ENCODE assay signal across 1 cellular context in the genomic region with DNA sequence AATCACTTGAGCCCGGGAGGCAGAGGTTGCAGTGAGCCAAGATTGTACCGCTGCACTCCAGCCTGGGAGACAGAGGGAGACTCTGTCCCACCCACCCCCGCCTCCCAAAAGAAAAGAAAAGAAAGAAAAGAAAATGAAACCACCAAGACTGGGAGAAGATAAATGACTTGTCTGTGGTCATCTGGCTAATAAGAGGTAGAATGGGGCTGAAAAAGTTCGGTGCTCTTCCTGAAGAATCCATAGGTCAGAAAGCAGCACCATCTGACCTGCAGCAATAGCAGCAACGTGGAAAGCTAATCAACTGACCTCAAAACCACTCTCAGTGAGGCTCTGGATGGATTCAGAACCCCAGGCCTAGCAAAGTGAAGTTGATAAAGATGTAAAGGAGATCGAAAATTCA.
TF ChIP-seq lines count a peak whose summit lies in the region.

No MANE protein-coding gene starts in this region.

TF ChIP-seq in HCT116, 20 proteins besides CTCF, POLR2A, EP300 and RAD21 (continued from another document):
- TF ChIP-seq, protein P1, sequence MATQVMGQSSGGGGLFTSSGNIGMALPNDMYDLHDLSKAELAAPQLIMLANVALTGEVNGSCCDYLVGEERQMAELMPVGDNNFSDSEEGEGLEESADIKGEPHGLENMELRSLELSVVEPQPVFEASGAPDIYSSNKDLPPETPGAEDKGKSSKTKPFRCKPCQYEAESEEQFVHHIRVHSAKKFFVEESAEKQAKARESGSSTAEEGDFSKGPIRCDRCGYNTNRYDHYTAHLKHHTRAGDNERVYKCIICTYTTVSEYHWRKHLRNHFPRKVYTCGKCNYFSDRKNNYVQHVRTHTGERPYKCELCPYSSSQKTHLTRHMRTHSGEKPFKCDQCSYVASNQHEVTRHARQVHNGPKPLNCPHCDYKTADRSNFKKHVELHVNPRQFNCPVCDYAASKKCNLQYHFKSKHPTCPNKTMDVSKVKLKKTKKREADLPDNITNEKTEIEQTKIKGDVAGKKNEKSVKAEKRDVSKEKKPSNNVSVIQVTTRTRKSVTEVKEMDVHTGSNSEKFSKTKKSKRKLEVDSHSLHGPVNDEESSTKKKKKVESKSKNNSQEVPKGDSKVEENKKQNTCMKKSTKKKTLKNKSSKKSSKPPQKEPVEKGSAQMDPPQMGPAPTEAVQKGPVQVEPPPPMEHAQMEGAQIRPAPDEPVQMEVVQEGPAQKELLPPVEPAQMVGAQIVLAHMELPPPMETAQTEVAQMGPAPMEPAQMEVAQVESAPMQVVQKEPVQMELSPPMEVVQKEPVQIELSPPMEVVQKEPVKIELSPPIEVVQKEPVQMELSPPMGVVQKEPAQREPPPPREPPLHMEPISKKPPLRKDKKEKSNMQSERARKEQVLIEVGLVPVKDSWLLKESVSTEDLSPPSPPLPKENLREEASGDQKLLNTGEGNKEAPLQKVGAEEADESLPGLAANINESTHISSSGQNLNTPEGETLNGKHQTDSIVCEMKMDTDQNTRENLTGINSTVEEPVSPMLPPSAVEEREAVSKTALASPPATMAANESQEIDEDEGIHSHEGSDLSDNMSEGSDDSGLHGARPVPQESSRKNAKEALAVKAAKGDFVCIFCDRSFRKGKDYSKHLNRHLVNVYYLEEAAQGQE (IDR thresholded peaks at IDR 0.05; ENCODE audit: low read depth): no peak
- TF ChIP-seq YY1 (IDR thresholded peaks at IDR 0.05; ENCODE audit: extremely low read depth, insufficient replicate concordance, low read depth, low read length): no peak
- no peak for TF ChIP-seq JUND (IDR thresholded peaks at IDR 0.05)
- TF ChIP-seq SP1 (IDR thresholded peaks at IDR 0.05; ENCODE audit: low read depth): no peak
- TF ChIP-seq CEBPB (IDR thresholded peaks at IDR 0.05; ENCODE audit: low read depth): no peak
- no peak for TF ChIP-seq POLR2AphosphoS5 (IDR thresholded peaks at IDR 0.05; ENCODE audit: low read depth, low read length)
